Comparison of ENCODE assay signal across 27 cellular contexts in genomic region chr1:98965394-98965793, GRCh38. TPM values are rescaled to one million over a fixed set of nuclear protein-coding genes. Genes with fewer than 3 reads are reported as not detected.
"Had no signal": no experiment of that assay in that cellular context is flagged by ENCODE, and none has a peak within 500 bp of the region (broad histone marks: within the 10 kb centered on the region; RNA-seq: fewer than 3 reads in every experiment).

No MANE protein-coding gene starts in this region.

- H3K36me3 ChIP-seq: brain microvascular endothelial cell, MG63, SJCRH30 had no signal

- H3K9ac ChIP-seq: SK-N-SH had no signal

- H3K4me1 ChIP-seq: SJCRH30 had no signal

- H3K4me3 Mint-ChIP-seq: activated CD4-positive, alpha-beta memory T cell treated with anti-CD3 and anti-CD28 coated beads, Interleukin-2, amount 10 ng/mL, durations not matched to agents 7 days and 5 days; activated naive CD4-positive, alpha-beta T cell treated with anti-CD3 and anti-CD28 coated beads, Interleukin-2, amount 50 U/mL, for 24 hours; T-helper 2 cell treated with Interferon-gamma antibody and Interleukin-4, amounts not matched to agents 5 μg/mL and 100 μg/mL, for 36 hours had no signal

- H3K27me3 Mint-ChIP-seq: activated CD4-positive, alpha-beta memory T cell treated with anti-CD3 and anti-CD28 coated beads, Interleukin-2, amount 10 ng/mL, durations not matched to agents 7 days and 5 days; activated naive CD4-positive, alpha-beta T cell treated with anti-CD3 and anti-CD28 coated beads, Interleukin-2, amount 50 U/mL, for 24 hours had no signal

- DNase-seq: activated CD4-positive, alpha-beta memory T cell treated with anti-CD3 and anti-CD28 coated beads, Interleukin-2, amount 10 ng/mL, durations not matched to agents 7 days and 5 days; activated CD4-positive, alpha-beta T cell treated with anti-CD3 and anti-CD28 coated beads for 1 hour; activated CD4-positive, alpha-beta T cell treated with anti-CD3 and anti-CD28 coated beads, Interleukin-2, amount 50 U/mL, for 1 hour; activated CD8-positive, alpha-beta memory T cell treated with anti-CD3 and anti-CD28 coated beads, Interleukin-2, amount 50 U/mL, for 48 hours; activated gamma-delta T cell; activated T-cell treated with anti-CD3 and anti-CD28 coated beads, Interleukin-2, amount 50 U/mL, for 1 hour; brain microvascular endothelial cell; caudate nucleus; MG63; NCI-H1105; NCI-H1436; NCI-H1694 treated with DMSO at 0.1 percent for 48 hours; NCI-H2029 treated with DMSO at 0.1 percent for 48 hours; NCI-H345; NCI-H510A; NCI-H526 treated with DMSO at 0.1 percent for 48 hours; NCI-H82; Right ventricle myocardium superior; RPMI8226; SJCRH30; SK-N-SH; SW 1271 had no signal

- H3K4me1 Mint-ChIP-seq: activated CD4-positive, alpha-beta memory T cell treated with anti-CD3 and anti-CD28 coated beads, Interleukin-2, amount 10 ng/mL, durations not matched to agents 7 days and 5 days had no signal

- H3K4me3 ChIP-seq: MG63, SJCRH30 had no signal

- H3K4me2 ChIP-seq: SK-N-SH had no signal

- H3K9me3 ChIP-seq: MG63, SJCRH30, SK-N-SH had no signal

- H3K27me3 ChIP-seq: brain microvascular endothelial cell, MG63, SJCRH30 had no signal

- H3K27ac ChIP-seq: brain microvascular endothelial cell, SJCRH30 had no signal

- H3K9me3 Mint-ChIP-seq: activated CD4-positive, alpha-beta memory T cell treated with anti-CD3 and anti-CD28 coated beads, Interleukin-2, amount 10 ng/mL, durations not matched to agents 7 days and 5 days; activated naive CD4-positive, alpha-beta T cell treated with anti-CD3 and anti-CD28 coated beads, Interleukin-2, amount 50 U/mL, for 24 hours; T-helper 2 cell treated with Interferon-gamma antibody and Interleukin-4, amounts not matched to agents 5 μg/mL and 100 μg/mL, for 36 hours had no signal

- H3K36me3 Mint-ChIP-seq: activated naive CD4-positive, alpha-beta T cell treated with anti-CD3 and anti-CD28 coated beads, Interleukin-2, amount 50 U/mL, for 24 hours had no signal

- H3K27ac Mint-ChIP-seq: activated CD4-positive, alpha-beta memory T cell treated with anti-CD3 and anti-CD28 coated beads, Interleukin-2, amount 10 ng/mL, durations not matched to agents 7 days and 5 days; activated naive CD4-positive, alpha-beta T cell treated with anti-CD3 and anti-CD28 coated beads, Interleukin-2, amount 50 U/mL, for 24 hours; T-helper 2 cell treated with Interferon-gamma antibody and Interleukin-4, amounts not matched to agents 5 μg/mL and 100 μg/mL, for 36 hours had no signal

- ATAC-seq: Panc1 had no signal

RNA-seq across cellular contexts. Expression of gene PLPPR5, which starts 39.3 kb away (rescaled TPM):
- total RNA-seq: activated CD4-positive, alpha-beta memory T cell treated with anti-CD3 and anti-CD28 coated beads, Interleukin-2, amount 10 ng/mL, durations not matched to agents 7 days and 5 days; OCI-LY7; Right ventricle myocardium superior; T-helper 1 cell treated with Interleukin-12 subunit alpha and Interleukin-12 subunit beta and Interleukin-4 antibody, amounts not matched to agents 30 ng/mL and 1 ng/mL, for 36 hours had no signal
